Comparison of ENCODE assay signal across 17 cellular contexts in genomic region chr18:7987284-7987976, GRCh38.
DNase-seq lines count a peak whose midpoint lies in the region; ATAC-seq and TF ChIP-seq lines count a peak whose summit lies in the region.
"Had no signal": no experiment of that assay in that cellular context is flagged by ENCODE, and none has a peak within 500 bp of the region (broad histone marks: within the 10 kb centered on the region; RNA-seq: fewer than 3 reads in every experiment).

No MANE protein-coding gene starts in this region.

- H3K27ac ChIP-seq in GM23248: peak overlapping the region; percentile 29
- H3K27ac ChIP-seq: prostate gland, tibial nerve had no signal

- H3K27me3 Mint-ChIP-seq in type B pancreatic cell: no peaks in the 10 kb centered on the region

- H3K36me3 ChIP-seq in GM23248 (ENCODE audit: low read depth): no peaks in the 10 kb centered on the region
- H3K36me3 ChIP-seq: BE2C, prostate gland, tibial nerve had no signal

- H3K4me1 Mint-ChIP-seq in type B pancreatic cell (ENCODE audit: unreplicated experiment): no peaks in the 10 kb centered on the region

- WGBS in GM23248 (ENCODE audit: low coverage in 1 of 2, low lambda C conversion rate in 2 of 2, missing lambda C conversion rate in 2 of 2), 2 experiments: 33 to 40% methylated on average over 3 of the region's 3 CpGs

- peak; percentile 56 for DNase-seq in ACHN
- DNase-seq in GM23248: peak; percentile 82
- DNase-seq in astrocyte of the cerebellum (ENCODE audit: low read depth): peak; percentile 59
- peak; percentile 47 for DNase-seq in fibroblast of the conjunctiva (ENCODE audit: low read depth)
- DNase-seq in type B pancreatic cell (ENCODE audit: extremely low spot score, unreplicated experiment): no peak
- no peak for DNase-seq in stimulated activated CD4-positive, alpha-beta T cell treated with anti-CD3 and anti-CD28 coated beads, Interleukin-2, amount 100 ng/mL, for 48 hours
- DNase-seq: activated CD4-positive, alpha-beta T cell treated with anti-CD3 and anti-CD28 coated beads, Interleukin-2, amount 50 U/mL, for 1 hour; activated T-cell treated with anti-CD3 and anti-CD28 coated beads, Interleukin-2, amount 50 U/mL, for 4 hours; BE2C; DMS153; NCI-H524; stimulated activated CD8-positive, alpha-beta memory T cell treated with anti-CD3 and anti-CD28 coated beads, Interleukin-4, amount 100 ng/mL, for 48 hours had no signal

- no peak overlapping the region for H2AFZ ChIP-seq in GM23248

- no peak overlapping the region for H3K9ac ChIP-seq in GM23248

- H3F3A ChIP-seq in GM23248 (ENCODE audit: insufficient read depth): no peaks in the 10 kb centered on the region

- H3K79me2 ChIP-seq in GM23248 (ENCODE audit: insufficient read depth): no peaks in the 10 kb centered on the region

- H3K9me3 ChIP-seq in GM23248 (ENCODE audit: low read depth): no peaks in the 10 kb centered on the region
- H3K9me3 ChIP-seq: BE2C, prostate gland, tibial nerve had no signal

- H3K9me3 Mint-ChIP-seq in type B pancreatic cell: peaks cover 9% of the 10 kb centered on the region

- H3K4me3 ChIP-seq in GM23248 (no peak overlapping the region), astrocyte of the cerebellum (ENCODE audit: low read depth, low read length) (no peak overlapping the region)
- H3K4me3 ChIP-seq: prostate gland, tibial nerve had no signal

- H3K4me2 ChIP-seq in GM23248 (ENCODE audit: unreplicated experiment): peak overlapping the region; percentile 45

- H3K36me3 Mint-ChIP-seq in type B pancreatic cell: peaks cover 4% of the 10 kb centered on the region

- H3K27me3 ChIP-seq in GM23248 (replicated peaks; ENCODE audit: insufficient read depth): no peaks in the 10 kb centered on the region
- H3K27me3 ChIP-seq: BE2C, tibial nerve had no signal

- no peak overlapping the region for H3K27ac Mint-ChIP-seq in type B pancreatic cell
- H3K27ac Mint-ChIP-seq: T-helper 2 cell treated with Interferon-gamma antibody and Interleukin-4, amounts not matched to agents 5 μg/mL and 100 μg/mL, for 36 hours had no signal

- in situ Hi-C loops in ACHN (cut with HindIII; ENCODE audit: low pct_ligation_motif_present, low pct_unique_long_range_greater_than_20kb, low sequenced_read_pairs) (no loop called here), GM23248 (cut with MboI) (no loop called here), astrocyte of the cerebellum (cut with HindIII; ENCODE audit: low sequenced_read_pairs) (no loop called here)

- ATAC-seq in HG03565 (IDR thresholded peaks at IDR 0.05; ENCODE audit: unreplicated experiment) (no peak), HG02884 (IDR thresholded peaks at IDR 0.05; ENCODE audit: unreplicated experiment) (no peak)
- ATAC-seq: activated T-cell treated with anti-CD3 and anti-CD28 coated beads, Interleukin-2, amount 50 U/mL, for 4 hours had no signal

- no peak overlapping the region for H3K4me3 Mint-ChIP-seq in type B pancreatic cell
- H3K4me3 Mint-ChIP-seq: activated T-cell treated with anti-CD3 and anti-CD28 coated beads, Interleukin-2, amount 50 U/mL, for 4 hours; T-helper 2 cell treated with Interferon-gamma antibody and Interleukin-4, amounts not matched to agents 5 μg/mL and 100 μg/mL, for 36 hours had no signal

- H4K20me1 ChIP-seq in GM23248 (ENCODE audit: insufficient read depth): no peaks in the 10 kb centered on the region

- no peaks in the 10 kb centered on the region for H3K9me2 ChIP-seq in GM23248 (ENCODE audit: insufficient read depth)

- TF ChIP-seq CTCF in astrocyte of the cerebellum (IDR thresholded peaks at IDR 0.05; ENCODE audit: low read depth, low read length, missing control alignments) (no peak), type B pancreatic cell (conservative IDR thresholded peaks at IDR 0.05) (no peak)

- peaks cover 12% of the 10 kb centered on the region for H3K4me1 ChIP-seq in GM23248 (ENCODE audit: insufficient read depth)
- H3K4me1 ChIP-seq: BE2C, prostate gland had no signal

Comparison
In these comparisons a context has a peak if more than half of its experiments do, and no peak if none do; other contexts are left out.
1. DNase-seq: peak in ACHN (single experiment), GM23248 (single experiment), astrocyte of the cerebellum (single experiment) and fibroblast of the conjunctiva (single experiment); none in type B pancreatic cell (single experiment) and stimulated activated CD4-positive, alpha-beta T cell treated with anti-CD3 and anti-CD28 coated beads, Interleukin-2, amount 100 ng/mL, for 48 hours (0 of 2).